3 cellular contexts compared by ENCODE assay signal in the genomic region with DNA sequence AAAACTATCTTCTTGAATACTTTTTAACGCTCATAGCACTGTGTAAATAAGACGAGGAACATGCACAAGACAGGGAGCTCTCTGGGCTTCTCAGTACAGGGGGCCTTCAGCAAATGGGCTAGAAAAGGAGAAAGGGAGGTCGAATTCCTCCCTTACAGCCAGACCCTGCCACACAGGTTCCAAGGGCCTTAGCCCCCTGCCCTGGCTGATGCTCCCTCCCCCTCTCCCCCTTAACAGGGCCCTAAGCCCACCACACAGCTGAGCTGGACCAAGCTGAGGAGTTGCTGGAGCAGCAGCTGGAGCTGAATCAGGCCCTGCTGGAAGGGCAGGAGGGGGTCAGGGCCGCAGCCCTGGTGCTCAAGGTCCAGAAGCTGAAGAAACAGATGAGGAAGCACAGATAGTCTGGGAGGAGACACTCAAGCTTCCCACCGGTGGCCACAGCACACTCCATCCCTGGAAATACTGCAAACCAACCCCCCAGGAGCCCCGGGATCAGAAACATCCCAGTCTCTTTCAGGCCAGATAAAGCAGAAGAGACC.
TF ChIP-seq lines count a peak whose summit lies in the region.

No MANE protein-coding gene starts in this region.

TF ChIP-seq in GM23338, 12 proteins besides CTCF, POLR2A, EP300 and RAD21 (continues in another document):
- no peak for TF ChIP-seq JUNB (IDR thresholded peaks at IDR 0.05; ENCODE audit: unreplicated experiment)
- TF ChIP-seq CREB1 (CRISPR knock-in tag; IDR thresholded peaks at IDR 0.05; ENCODE audit: low read depth) = no peak
- TF ChIP-seq STAT1 (IDR thresholded peaks at IDR 0.05; ENCODE audit: unreplicated experiment) = no peak
- no peak for TF ChIP-seq EZH2phosphoT487 (IDR thresholded peaks at IDR 0.05; ENCODE audit: unreplicated experiment)
- TF ChIP-seq ZNF114 (CRISPR knock-in tag; IDR thresholded peaks at IDR 0.05) = no peak
- TF ChIP-seq, protein P1, sequence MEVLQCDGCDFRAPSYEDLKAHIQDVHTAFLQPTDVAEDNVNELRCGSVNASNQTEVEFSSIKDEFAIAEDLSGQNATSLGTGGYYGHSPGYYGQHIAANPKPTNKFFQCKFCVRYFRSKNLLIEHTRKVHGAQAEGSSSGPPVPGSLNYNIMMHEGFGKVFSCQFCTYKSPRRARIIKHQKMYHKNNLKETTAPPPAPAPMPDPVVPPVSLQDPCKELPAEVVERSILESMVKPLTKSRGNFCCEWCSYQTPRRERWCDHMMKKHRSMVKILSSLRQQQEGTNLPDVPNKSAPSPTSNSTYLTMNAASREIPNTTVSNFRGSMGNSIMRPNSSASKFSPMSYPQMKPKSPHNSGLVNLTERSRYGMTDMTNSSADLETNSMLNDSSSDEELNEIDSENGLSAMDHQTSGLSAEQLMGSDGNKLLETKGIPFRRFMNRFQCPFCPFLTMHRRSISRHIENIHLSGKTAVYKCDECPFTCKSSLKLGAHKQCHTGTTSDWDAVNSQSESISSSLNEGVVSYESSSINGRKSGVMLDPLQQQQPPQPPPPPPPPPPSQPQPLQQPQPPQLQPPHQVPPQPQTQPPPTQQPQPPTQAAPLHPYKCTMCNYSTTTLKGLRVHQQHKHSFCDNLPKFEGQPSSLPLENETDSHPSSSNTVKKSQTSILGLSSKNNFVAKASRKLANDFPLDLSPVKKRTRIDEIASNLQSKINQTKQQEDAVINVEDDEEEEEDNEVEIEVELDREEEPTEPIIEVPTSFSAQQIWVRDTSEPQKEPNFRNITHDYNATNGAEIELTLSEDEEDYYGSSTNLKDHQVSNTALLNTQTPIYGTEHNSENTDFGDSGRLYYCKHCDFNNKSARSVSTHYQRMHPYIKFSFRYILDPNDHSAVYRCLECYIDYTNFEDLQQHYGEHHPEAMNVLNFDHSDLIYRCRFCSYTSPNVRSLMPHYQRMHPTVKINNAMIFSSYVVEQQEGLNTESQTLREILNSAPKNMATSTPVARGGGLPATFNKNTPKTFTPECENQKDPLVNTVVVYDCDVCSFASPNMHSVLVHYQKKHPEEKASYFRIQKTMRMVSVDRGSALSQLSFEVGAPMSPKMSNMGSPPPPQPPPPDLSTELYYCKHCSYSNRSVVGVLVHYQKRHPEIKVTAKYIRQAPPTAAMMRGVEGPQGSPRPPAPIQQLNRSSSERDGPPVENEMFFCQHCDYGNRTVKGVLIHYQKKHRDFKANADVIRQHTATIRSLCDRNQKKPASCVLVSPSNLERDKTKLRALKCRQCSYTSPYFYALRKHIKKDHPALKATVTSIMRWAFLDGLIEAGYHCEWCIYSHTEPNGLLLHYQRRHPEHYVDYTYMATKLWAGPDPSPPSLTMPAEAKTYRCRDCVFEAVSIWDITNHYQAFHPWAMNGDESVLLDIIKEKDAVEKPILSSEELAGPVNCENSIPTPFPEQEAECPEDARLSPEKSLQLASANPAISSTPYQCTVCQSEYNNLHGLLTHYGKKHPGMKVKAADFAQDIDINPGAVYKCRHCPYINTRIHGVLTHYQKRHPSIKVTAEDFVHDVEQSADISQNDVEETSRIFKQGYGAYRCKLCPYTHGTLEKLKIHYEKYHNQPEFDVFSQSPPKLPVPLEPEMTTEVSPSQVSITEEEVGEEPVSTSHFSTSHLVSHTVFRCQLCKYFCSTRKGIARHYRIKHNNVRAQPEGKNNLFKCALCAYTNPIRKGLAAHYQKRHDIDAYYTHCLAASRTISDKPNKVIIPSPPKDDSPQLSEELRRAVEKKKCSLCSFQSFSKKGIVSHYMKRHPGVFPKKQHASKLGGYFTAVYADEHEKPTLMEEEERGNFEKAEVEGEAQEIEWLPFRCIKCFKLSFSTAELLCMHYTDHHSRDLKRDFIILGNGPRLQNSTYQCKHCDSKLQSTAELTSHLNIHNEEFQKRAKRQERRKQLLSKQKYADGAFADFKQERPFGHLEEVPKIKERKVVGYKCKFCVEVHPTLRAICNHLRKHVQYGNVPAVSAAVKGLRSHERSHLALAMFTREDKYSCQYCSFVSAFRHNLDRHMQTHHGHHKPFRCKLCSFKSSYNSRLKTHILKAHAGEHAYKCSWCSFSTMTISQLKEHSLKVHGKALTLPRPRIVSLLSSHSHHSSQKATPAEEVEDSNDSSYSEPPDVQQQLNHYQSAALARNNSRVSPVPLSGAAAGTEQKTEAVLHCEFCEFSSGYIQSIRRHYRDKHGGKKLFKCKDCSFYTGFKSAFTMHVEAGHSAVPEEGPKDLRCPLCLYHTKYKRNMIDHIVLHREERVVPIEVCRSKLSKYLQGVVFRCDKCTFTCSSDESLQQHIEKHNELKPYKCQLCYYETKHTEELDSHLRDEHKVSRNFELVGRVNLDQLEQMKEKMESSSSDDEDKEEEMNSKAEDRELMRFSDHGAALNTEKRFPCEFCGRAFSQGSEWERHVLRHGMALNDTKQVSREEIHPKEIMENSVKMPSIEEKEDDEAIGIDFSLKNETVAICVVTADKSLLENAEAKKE (CRISPR knock-in tag; IDR thresholded peaks at IDR 0.05) = no peak
- no peak for TF ChIP-seq POLR2AphosphoS5 (IDR thresholded peaks at IDR 0.05; ENCODE audit: low read depth)

TF ChIP-seq in K562, 482 proteins besides CTCF, POLR2A, EP300 and RAD21 (continues in another document):
- TF ChIP-seq ZFP91 (CRISPR knock-in tag; IDR thresholded peaks at IDR 0.05) (no peak), ZFP36 (IDR thresholded peaks at IDR 0.05; ENCODE audit: low read depth, low read length, partially characterized antibody) (no peak), ZFPM2 (CRISPR knock-in tag; IDR thresholded peaks at IDR 0.05) (no peak), HIVEP1 (CRISPR knock-in tag; IDR thresholded peaks at IDR 0.05) (no peak), TCF7 (IDR thresholded peaks at IDR 0.05; ENCODE audit: borderline replicate concordance) (no peak), MEIS2 (IDR thresholded peaks at IDR 0.05; ENCODE audit: partially characterized antibody) (no peak), LCOR (CRISPR knock-in tag; IDR thresholded peaks at IDR 0.05) (no peak), SP1 (CRISPR knock-in tag; IDR thresholded peaks at IDR 0.05) (no peak), SIN3B (IDR thresholded peaks at IDR 0.05; ENCODE audit: low read depth) (no peak), JUND (IDR thresholded peaks at IDR 0.05; ENCODE audit: borderline replicate concordance, low read depth, low read length) (no peak), JUND (tag; IDR thresholded peaks at IDR 0.05; ENCODE audit: borderline replicate concordance, low read depth, low read length) (no peak)
- TF ChIP-seq, protein P2, sequence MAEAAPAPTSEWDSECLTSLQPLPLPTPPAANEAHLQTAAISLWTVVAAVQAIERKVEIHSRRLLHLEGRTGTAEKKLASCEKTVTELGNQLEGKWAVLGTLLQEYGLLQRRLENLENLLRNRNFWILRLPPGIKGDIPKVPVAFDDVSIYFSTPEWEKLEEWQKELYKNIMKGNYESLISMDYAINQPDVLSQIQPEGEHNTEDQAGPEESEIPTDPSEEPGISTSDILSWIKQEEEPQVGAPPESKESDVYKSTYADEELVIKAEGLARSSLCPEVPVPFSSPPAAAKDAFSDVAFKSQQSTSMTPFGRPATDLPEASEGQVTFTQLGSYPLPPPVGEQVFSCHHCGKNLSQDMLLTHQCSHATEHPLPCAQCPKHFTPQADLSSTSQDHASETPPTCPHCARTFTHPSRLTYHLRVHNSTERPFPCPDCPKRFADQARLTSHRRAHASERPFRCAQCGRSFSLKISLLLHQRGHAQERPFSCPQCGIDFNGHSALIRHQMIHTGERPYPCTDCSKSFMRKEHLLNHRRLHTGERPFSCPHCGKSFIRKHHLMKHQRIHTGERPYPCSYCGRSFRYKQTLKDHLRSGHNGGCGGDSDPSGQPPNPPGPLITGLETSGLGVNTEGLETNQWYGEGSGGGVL (CRISPR knock-in tag; IDR thresholded peaks at IDR 0.05) = no peak
- TF ChIP-seq, protein P3, sequence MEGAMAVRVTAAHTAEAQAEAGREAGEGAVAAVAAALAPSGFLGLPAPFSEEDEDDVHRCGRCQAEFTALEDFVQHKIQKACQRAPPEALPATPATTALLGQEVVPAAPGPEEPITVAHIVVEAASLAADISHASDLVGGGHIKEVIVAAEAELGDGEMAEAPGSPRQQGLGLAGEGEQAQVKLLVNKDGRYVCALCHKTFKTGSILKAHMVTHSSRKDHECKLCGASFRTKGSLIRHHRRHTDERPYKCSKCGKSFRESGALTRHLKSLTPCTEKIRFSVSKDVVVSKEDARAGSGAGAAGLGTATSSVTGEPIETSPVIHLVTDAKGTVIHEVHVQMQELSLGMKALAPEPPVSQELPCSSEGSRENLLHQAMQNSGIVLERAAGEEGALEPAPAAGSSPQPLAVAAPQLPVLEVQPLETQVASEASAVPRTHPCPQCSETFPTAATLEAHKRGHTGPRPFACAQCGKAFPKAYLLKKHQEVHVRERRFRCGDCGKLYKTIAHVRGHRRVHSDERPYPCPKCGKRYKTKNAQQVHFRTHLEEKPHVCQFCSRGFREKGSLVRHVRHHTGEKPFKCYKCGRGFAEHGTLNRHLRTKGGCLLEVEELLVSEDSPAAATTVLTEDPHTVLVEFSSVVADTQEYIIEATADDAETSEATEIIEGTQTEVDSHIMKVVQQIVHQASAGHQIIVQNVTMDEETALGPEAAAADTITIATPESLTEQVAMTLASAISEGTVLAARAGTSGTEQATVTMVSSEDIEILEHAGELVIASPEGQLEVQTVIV (CRISPR knock-in tag; IDR thresholded peaks at IDR 0.05; ENCODE audit: borderline replicate concordance) = no peak

TF ChIP-seq in HepG2, 621 proteins besides CTCF, POLR2A, EP300 and RAD21:
- no peak for TF ChIP-seq HDAC1 (CRISPR knock-in tag; IDR thresholded peaks at IDR 0.05)
- TF ChIP-seq ZSCAN22 (CRISPR knock-in tag; IDR thresholded peaks at IDR 0.05) = no peak
- TF ChIP-seq SOX6 (IDR thresholded peaks at IDR 0.05) = no peak
- no peak for TF ChIP-seq SOX6 (CRISPR knock-in tag; IDR thresholded peaks at IDR 0.05)
- no peak for TF ChIP-seq IRX3 (CRISPR knock-in tag; IDR thresholded peaks at IDR 0.05; ENCODE audit: borderline replicate concordance, low read depth)
- no peak for TF ChIP-seq FOXA1 (IDR thresholded peaks at IDR 0.05)
- TF ChIP-seq FOXA1 (CRISPR knock-in tag; IDR thresholded peaks at IDR 0.05) = no peak
- TF ChIP-seq, protein P4, sequence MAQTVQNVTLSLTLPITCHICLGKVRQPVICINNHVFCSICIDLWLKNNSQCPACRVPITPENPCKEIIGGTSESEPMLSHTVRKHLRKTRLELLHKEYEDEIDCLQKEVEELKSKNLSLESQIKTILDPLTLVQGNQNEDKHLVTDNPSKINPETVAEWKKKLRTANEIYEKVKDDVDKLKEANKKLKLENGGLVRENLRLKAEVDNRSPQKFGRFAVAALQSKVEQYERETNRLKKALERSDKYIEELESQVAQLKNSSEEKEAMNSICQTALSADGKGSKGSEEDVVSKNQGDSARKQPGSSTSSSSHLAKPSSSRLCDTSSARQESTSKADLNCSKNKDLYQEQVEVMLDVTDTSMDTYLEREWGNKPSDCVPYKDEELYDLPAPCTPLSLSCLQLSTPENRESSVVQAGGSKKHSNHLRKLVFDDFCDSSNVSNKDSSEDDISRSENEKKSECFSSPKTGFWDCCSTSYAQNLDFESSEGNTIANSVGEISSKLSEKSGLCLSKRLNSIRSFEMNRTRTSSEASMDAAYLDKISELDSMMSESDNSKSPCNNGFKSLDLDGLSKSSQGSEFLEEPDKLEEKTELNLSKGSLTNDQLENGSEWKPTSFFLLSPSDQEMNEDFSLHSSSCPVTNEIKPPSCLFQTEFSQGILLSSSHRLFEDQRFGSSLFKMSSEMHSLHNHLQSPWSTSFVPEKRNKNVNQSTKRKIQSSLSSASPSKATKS (CRISPR knock-in tag; IDR thresholded peaks at IDR 0.05) = no peak
- no peak for TF ChIP-seq TEAD2 (CRISPR knock-in tag; IDR thresholded peaks at IDR 0.05)
- TF ChIP-seq RFXANK (CRISPR knock-in tag; IDR thresholded peaks at IDR 0.05) = no peak
- no peak for TF ChIP-seq NCOA1 (CRISPR knock-in tag; IDR thresholded peaks at IDR 0.05)
- TF ChIP-seq YEATS4 (CRISPR knock-in tag; IDR thresholded peaks at IDR 0.05; ENCODE audit: borderline replicate concordance) = no peak
- TF ChIP-seq ZNF878 (CRISPR knock-in tag; IDR thresholded peaks at IDR 0.05) = no peak
- TF ChIP-seq NFATC3 (CRISPR knock-in tag; IDR thresholded peaks at IDR 0.05) = no peak
- TF ChIP-seq, protein P5, sequence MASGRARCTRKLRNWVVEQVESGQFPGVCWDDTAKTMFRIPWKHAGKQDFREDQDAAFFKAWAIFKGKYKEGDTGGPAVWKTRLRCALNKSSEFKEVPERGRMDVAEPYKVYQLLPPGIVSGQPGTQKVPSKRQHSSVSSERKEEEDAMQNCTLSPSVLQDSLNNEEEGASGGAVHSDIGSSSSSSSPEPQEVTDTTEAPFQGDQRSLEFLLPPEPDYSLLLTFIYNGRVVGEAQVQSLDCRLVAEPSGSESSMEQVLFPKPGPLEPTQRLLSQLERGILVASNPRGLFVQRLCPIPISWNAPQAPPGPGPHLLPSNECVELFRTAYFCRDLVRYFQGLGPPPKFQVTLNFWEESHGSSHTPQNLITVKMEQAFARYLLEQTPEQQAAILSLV (CRISPR knock-in tag; IDR thresholded peaks at IDR 0.05; ENCODE audit: borderline replicate concordance) = no peak
- TF ChIP-seq TFDP2 (CRISPR knock-in tag; IDR thresholded peaks at IDR 0.05) = no peak
- TF ChIP-seq DNMT3B (CRISPR knock-in tag; conservative IDR thresholded peaks at IDR 0.05) = no peak
